11 cellular contexts compared by ENCODE assay signal in genomic region chr15:73630030-73630429, GRCh38. TPM values are rescaled to one million over a fixed set of nuclear protein-coding genes. Genes with fewer than 3 reads are reported as not detected.
DNase-seq lines count a peak whose midpoint lies in the region; ATAC-seq, FAIRE-seq and TF ChIP-seq lines count a peak whose summit lies in the region.
"Had no signal": no experiment of that assay in that cellular context is flagged by ENCODE, and none has a peak within 500 bp of the region (broad histone marks: within the 10 kb centered on the region; RNA-seq: fewer than 3 reads in every experiment).

No MANE protein-coding gene starts in this region.

- H3K4me1 ChIP-seq in ACC112 (ENCODE audit: control insufficient read depth, insufficient read depth, low read length, unreplicated experiment): peaks cover 53% of the 10 kb centered on the region
- peaks cover 61% of the 10 kb centered on the region for H3K4me1 ChIP-seq in HUES64 (ENCODE audit: insufficient read depth, low read length)
- peaks cover 22% of the 10 kb centered on the region for H3K4me1 ChIP-seq in GM12878 (ENCODE audit: control insufficient read depth, insufficient read depth, low read length)
- H3K4me1 ChIP-seq in mesenchymal stem cell (ENCODE audit: control insufficient read depth, insufficient read depth, low read depth, low read length): peaks cover 10% of the 10 kb centered on the region

- peak overlapping the region; percentile 94 for H3K4me2 ChIP-seq in GM12878 (ENCODE audit: control insufficient read depth, insufficient read depth)
- no peak overlapping the region for H3K4me2 ChIP-seq in mesenchymal stem cell (ENCODE audit: low read length, poor library complexity, severe bottlenecking)

- SMC1A ChIA-PET in GM12878 (lab: Charles Lee; ENCODE audit: uncharacterized antibody, unreplicated experiment): interaction anchor here (1.0 to 8.3 kb wide), 4 partner anchors 10 to 69 kb away, joined by 4 to 89 read pairs (median 20); no protein-coding TSS in a partner anchor

- no peaks in the 10 kb centered on the region for H3K27me3 Mint-ChIP-seq in activated T-cell treated with anti-CD3 and anti-CD28 coated beads, Interleukin-2, amount 50 U/mL, for 72 hours (ENCODE audit: low read depth)

- no peak overlapping the region for H3K14ac ChIP-seq in mesenchymal stem cell (ENCODE audit: low read length in 2 of 2)

- H4K20me1 ChIP-seq in GM12878 (ENCODE audit: control insufficient read depth, insufficient read depth): no peaks in the 10 kb centered on the region

- TF ChIP-seq CTCF in GM12878 (IDR thresholded peaks at IDR 0.05 in 2 of 3, conservative IDR thresholded peaks at IDR 0.05 in 1 of 3; ENCODE audit: control insufficient read depth in 2 of 3, extremely low read depth in 1 of 3, insufficient read depth in 1 of 3, low read depth in 3 of 3, low read length in 3 of 3): no peak

- H3K4me1 Mint-ChIP-seq in activated T-cell treated with anti-CD3 and anti-CD28 coated beads, Interleukin-2, amount 50 U/mL, for 72 hours (ENCODE audit: low read depth): peaks cover 61% of the 10 kb centered on the region

- no peak for DNase-seq in GM12878 (ENCODE audit: low read depth, low spot score)
- peak; percentile 32 for DNase-seq in mesenchymal stem cell
- DNase-seq in activated T-cell treated with anti-CD3 and anti-CD28 coated beads, Interleukin-2, amount 50 U/mL, for 72 hours: no peak
- no peak for DNase-seq in HK-2 (ENCODE audit: unreplicated experiment)
- no peak for DNase-seq in HuH-7 (ENCODE audit: low spot score)
- DNase-seq: BE2C, posterior cingulate gyrus had no signal

- BruUV-seq in GM12878 (replicated peaks; lab: Mats Ljungman, UMichigan): no TSS peak

- H2BK12ac ChIP-seq in mesenchymal stem cell (ENCODE audit: low read length in 2 of 2): no peak overlapping the region

- POLR2A ChIA-PET in GM12878 (lab: Charles Lee): interaction anchor here (0.8 to 2.6 kb wide), 4 partner anchors 7 to 26 kb away, joined by 3 to 12 read pairs (median 4); no protein-coding TSS in a partner anchor

- no peak overlapping the region for H2BK5ac ChIP-seq in mesenchymal stem cell (ENCODE audit: low read depth, low read length, poor library complexity, severe bottlenecking)

- no peak for ATAC-seq in GM12878
- no peak for ATAC-seq in activated T-cell treated with anti-CD3 and anti-CD28 coated beads, Interleukin-2, amount 50 U/mL, for 72 hours (replicated peaks in 1 of 2)
- no peak for ATAC-seq in HG02981 (IDR thresholded peaks at IDR 0.05; ENCODE audit: unreplicated experiment)

- in situ Hi-C loops in GM12878 (cut with MboI): loop anchor here (10.0 kb wide), 1 partner anchor 845 kb away; the partner anchor contains the start of gene ADPGK

- CTCF ChIA-PET in GM12878 (lab: Yijun Ruan, JAX): interaction anchor here (1.1 to 13.2 kb wide), 5 partner anchors 11 to 70 kb away, joined by 4 to 250 read pairs (median 197); no protein-coding TSS in a partner anchor

- H3K9me3 Mint-ChIP-seq in activated T-cell treated with anti-CD3 and anti-CD28 coated beads, Interleukin-2, amount 50 U/mL, for 72 hours: no peaks in the 10 kb centered on the region

- H3K27ac ChIP-seq in ACC112 (ENCODE audit: low read depth, low read length) (peak overlapping the region; percentile 6; the same call in 1 of the 2 replicates), HUES64 (ENCODE audit: low read depth, low read length) (peak overlapping the region; percentile 16; the same call in 1 of the 2 replicates), GM12878 (ENCODE audit: control insufficient read depth, insufficient read depth) (no peak overlapping the region), mesenchymal stem cell (ENCODE audit: low read length, poor library complexity, severe bottlenecking) (no peak overlapping the region)

- H3K36me3 ChIP-seq in ACC112 (ENCODE audit: insufficient read depth, low read length): no peaks in the 10 kb centered on the region
- H3K36me3 ChIP-seq in HUES64 (ENCODE audit: insufficient read depth, low read length): no peaks in the 10 kb centered on the region
- H3K36me3 ChIP-seq in GM12878 (ENCODE audit: control insufficient read depth in 2 of 2, insufficient read depth in 2 of 2, low read length in 1 of 2): no peaks in the 10 kb centered on the region
- H3K36me3 ChIP-seq in mesenchymal stem cell (ENCODE audit: control insufficient read depth in 1 of 2, insufficient read depth in 2 of 2, low read depth in 1 of 2, low read length in 2 of 2): no peaks in the 10 kb centered on the region
- H3K36me3 ChIP-seq: BE2C had no signal

- no peak overlapping the region for H3K27ac Mint-ChIP-seq in activated T-cell treated with anti-CD3 and anti-CD28 coated beads, Interleukin-2, amount 50 U/mL, for 72 hours

- peaks cover 0 to 2% of the 10 kb centered on the region in 2 donors for H3K36me3 Mint-ChIP-seq in activated T-cell treated with anti-CD3 and anti-CD28 coated beads, Interleukin-2, amount 50 U/mL, for 72 hours (ENCODE audit: insufficient read depth in 2 of 2)
- H3K36me3 Mint-ChIP-seq: IgD-negative memory B cell had no signal

- TF ChIP-seq RAD21 in GM12878 (IDR thresholded peaks at IDR 0.05; ENCODE audit: insufficient read depth, low read depth, low read length): no peak

- H3K27me3 ChIP-seq in ACC112 (ENCODE audit: insufficient read depth, low read length): no peaks in the 10 kb centered on the region
- no peaks in the 10 kb centered on the region for H3K27me3 ChIP-seq in HUES64 (ENCODE audit: insufficient read depth, low read length)
- H3K27me3 ChIP-seq in GM12878 (replicated peaks in 1 of 2; ENCODE audit: control insufficient read depth in 2 of 2, insufficient read depth in 2 of 2, low read length in 1 of 2): no peaks in the 10 kb centered on the region
- no peaks in the 10 kb centered on the region for H3K27me3 ChIP-seq in mesenchymal stem cell (ENCODE audit: control insufficient read depth in 1 of 2, insufficient read depth in 1 of 2, low read length in 2 of 2)
- H3K27me3 ChIP-seq: BE2C had no signal

- no peak for TF ChIP-seq POLR2A in GM12878 (IDR thresholded peaks at IDR 0.05; ENCODE audit: low read depth, low read length)

- H4K8ac ChIP-seq in mesenchymal stem cell (ENCODE audit: low read length): no peak overlapping the region

- FAIRE-seq in GM12878 (lab: Jason Lieb, UNC): no peak

- RAD21 ChIA-PET in GM12878 (lab: Charles Lee; ENCODE audit: unreplicated experiment): interaction anchor here (0.9 to 3.7 kb wide), 5 partner anchors 11 to 70 kb away, joined by 3 to 21 read pairs (median 7); no protein-coding TSS in a partner anchor

- H2BK120ac ChIP-seq in mesenchymal stem cell (ENCODE audit: low read depth, low read length): no peak overlapping the region

- intact Hi-C loops in GM12878 (cut with micrococcal nuclease; ENCODE audit: unreplicated experiment): no loop called here

- H3K18ac ChIP-seq in mesenchymal stem cell (ENCODE audit: low read depth in 1 of 2, low read length in 2 of 2): no peak overlapping the region

- no peaks in the 10 kb centered on the region for H3K79me1 ChIP-seq in mesenchymal stem cell (replicated peaks; ENCODE audit: low read length, poor library complexity, severe bottlenecking)

- no peak overlapping the region for H2AK5ac ChIP-seq in mesenchymal stem cell (ENCODE audit: low read length, severe bottlenecking)

- WGBS in HUES64: 55% methylated on average over 2 of the region's 2 CpGs
- 48% methylated on average over 2 of the region's 2 CpGs for WGBS in GM12878 (ENCODE audit: insufficient coverage, insufficient replicate concordance, low lambda C conversion rate, missing lambda C conversion rate)
- 60% methylated on average over 1 of the region's 2 CpGs for WGBS in mesenchymal stem cell

- peak overlapping the region in 1 of 2 donors; percentile 88 for H3K4me3 Mint-ChIP-seq in activated T-cell treated with anti-CD3 and anti-CD28 coated beads, Interleukin-2, amount 50 U/mL, for 72 hours

- H3K79me2 ChIP-seq in ACC112 (ENCODE audit: control insufficient read depth, insufficient read depth, low read length, unreplicated experiment): peaks cover 77% of the 10 kb centered on the region
- H3K79me2 ChIP-seq in GM12878 (ENCODE audit: control insufficient read depth, insufficient read depth, low read length): peaks cover 77% of the 10 kb centered on the region

- H3K23ac ChIP-seq in mesenchymal stem cell (ENCODE audit: low read length in 2 of 2): no peak overlapping the region

- no peak overlapping the region for H2BK15ac ChIP-seq in mesenchymal stem cell (ENCODE audit: low read depth, poor library complexity, severe bottlenecking)

- H3K9ac ChIP-seq in HUES64 (ENCODE audit: low read depth, low read length) (no peak overlapping the region), GM12878 (ENCODE audit: control insufficient read depth, insufficient read depth, low read length) (no peak overlapping the region), mesenchymal stem cell (ENCODE audit: low read length) (peak overlapping the region; percentile 91)

- TF ChIP-seq EP300 in GM12878 (IDR thresholded peaks at IDR 0.05; ENCODE audit: borderline replicate concordance in 1 of 2, control insufficient read depth in 1 of 2, low read depth in 2 of 2, low read length in 2 of 2): no peak

- H3K9me3 ChIP-seq in HUES64 (ENCODE audit: insufficient read depth, low read depth, low read length) (no peaks in the 10 kb centered on the region), GM12878 (replicated peaks; ENCODE audit: control insufficient read depth, insufficient read depth, low read length) (no peaks in the 10 kb centered on the region), mesenchymal stem cell (ENCODE audit: control insufficient read depth, low read length) (no peaks in the 10 kb centered on the region)
- H3K9me3 ChIP-seq: BE2C had no signal

- H2AFZ ChIP-seq in ACC112 (ENCODE audit: low read length, unreplicated experiment): no peak overlapping the region
- H2AFZ ChIP-seq in GM12878 (ENCODE audit: control insufficient read depth, low read depth, low read length): no peak overlapping the region
- no peak overlapping the region for H2AFZ ChIP-seq in mesenchymal stem cell (ENCODE audit: low read depth, low read length)

- H3K4ac ChIP-seq in mesenchymal stem cell (ENCODE audit: low read depth in 1 of 2, low read length in 2 of 2): no peak overlapping the region

- H3K4me3 ChIP-seq in ACC112 (ENCODE audit: low read depth, low read length) (peak overlapping the region; percentile 88), HUES64 (ENCODE audit: low read length) (no peak overlapping the region), GM12878 (peak overlapping the region; percentile 92), mesenchymal stem cell (ENCODE audit: insufficient read depth in 1 of 2, low read depth in 1 of 2, low read length in 2 of 2) (peak overlapping the region in 1 of 2 experiments; percentile 81)

- no peak overlapping the region for H4K91ac ChIP-seq in mesenchymal stem cell (ENCODE audit: low read length)

RNA-seq across cellular contexts. Expression of gene NPTN, which starts 3.2 kb away (rescaled TPM):
- 99.4 TPM for polyA plus RNA-seq in HUES64 (2013, experiment 1 of 2)
- polyA plus RNA-seq in HUES64 (2013, experiment 2 of 2): 94.5 TPM
- total RNA-seq in GM12878 (2013; cell fraction: nucleolus; rRNA removed): 77.3 and 80.7 TPM in 2 replicates
- total RNA-seq in GM12878 (2014; rRNA removed) (36.9 and 38.0 TPM in 2 replicates), GM12878 (2014; rRNA removed; fragmentation: Illumina TruSeq; extraction: Trizol) (41.0 and 45.6 TPM in 2 replicates), GM12878 (2021) (40.7 and 42.5 TPM in 2 replicates)
- polyA plus RNA-seq in GM12878 (2011; ENCODE audit: low read depth): 21.6 TPM
- polyA plus RNA-seq in GM12878 (2011; rRNA removed) (43.4 and 53.8 TPM in 2 replicates), GM12878 (2014; fragmentation: Illumina TruSeq; extraction: Trizol) (79.1 and 84.8 TPM in 2 replicates), GM12878 (2014; fragmentation: Nextera tagmentation; extraction: Ambion mirVana) (10 to 100 TPM; 17.8 to 21.9 TPM), GM12878 (2014; rRNA removed) (33.7 and 35.4 TPM in 2 replicates), GM12878 (2016; fragmentation: Nextera tagmentation; extraction: Ambion mirVana) (10 to 100 TPM; 45.7 to 48.1 TPM)
- 30.8 and 37.2 TPM in 2 replicates for polyA plus RNA-seq in GM12878 (2011; cell fraction: cytosol; rRNA removed)
- 56.9 and 67.2 TPM in 2 replicates for polyA plus RNA-seq in GM12878 (2011; cell fraction: nucleus; rRNA removed)
- polyA plus RNA-seq in GM12878 (2012): 27.7 and 36.8 TPM in 2 replicates
- 33.4 and 39.0 TPM in 2 replicates for polyA minus RNA-seq in GM12878 (2011; rRNA and poly(A)+ RNA removed)
- 11.6 and 19.0 TPM in 2 replicates for polyA minus RNA-seq in GM12878 (2011; cell fraction: cytosol; rRNA and poly(A)+ RNA removed)
- polyA minus RNA-seq in GM12878 (2011; cell fraction: nucleus; rRNA and poly(A)+ RNA removed): 32.8 and 49.5 TPM in 2 replicates
- 177 TPM for polyA plus RNA-seq in mesenchymal stem cell (2013, experiment 1 of 2)
- polyA plus RNA-seq in mesenchymal stem cell (2013, experiment 2 of 2): 174 TPM
- total RNA-seq in activated T-cell treated with anti-CD3 and anti-CD28 coated beads, Interleukin-2, amount 50 U/mL, for 72 hours: 10 to 100 TPM; 31.6 to 51.0 TPM

RNA-seq across cellular contexts. Expression of gene CD276, which starts 54.2 kb away (rescaled TPM):
- 148 TPM for polyA plus RNA-seq in HUES64 (2013, experiment 1 of 2)
- 165 TPM for polyA plus RNA-seq in HUES64 (2013, experiment 2 of 2)
- total RNA-seq in GM12878 (2013; cell fraction: nucleolus; rRNA removed): 0.34 and 0.73 TPM in 2 replicates
- total RNA-seq in GM12878 (2014; rRNA removed): 1.0 and 1.8 TPM in 2 replicates
- total RNA-seq in GM12878 (2014; rRNA removed; fragmentation: Illumina TruSeq; extraction: Trizol): 0.41 and 0.67 TPM in 2 replicates
- 2.5 and 3.0 TPM in 2 replicates for total RNA-seq in GM12878 (2021)
- 2.0 TPM for polyA plus RNA-seq in GM12878 (2011; ENCODE audit: low read depth)
- 0.27 and 1.2 TPM in 2 replicates for polyA plus RNA-seq in GM12878 (2011; rRNA removed)
- polyA plus RNA-seq in GM12878 (2011; cell fraction: cytosol; rRNA removed): 1.3 and 1.6 TPM in 2 replicates
- polyA plus RNA-seq in GM12878 (2011; cell fraction: nucleus; rRNA removed): 3.9 and 4.6 TPM in 2 replicates
- polyA plus RNA-seq in GM12878 (2012): 3.3 and 4.4 TPM in 2 replicates
- polyA plus RNA-seq in GM12878 (2014; fragmentation: Illumina TruSeq; extraction: Trizol): 1.3 and 1.4 TPM in 2 replicates
- under 1 TPM; 0.11 to 0.20 TPM for polyA plus RNA-seq in GM12878 (2014; fragmentation: Nextera tagmentation; extraction: Ambion mirVana)
- polyA plus RNA-seq in GM12878 (2014; rRNA removed): 1.3 TPM in 2 replicates
- 1 to 10 TPM in 1 of 2 experiments, under 1 TPM in 1; 0.16 to 1.1 TPM for polyA plus RNA-seq in GM12878 (2016; fragmentation: Nextera tagmentation; extraction: Ambion mirVana)
- polyA minus RNA-seq in GM12878 (2011; rRNA and poly(A)+ RNA removed): 0.95 and 1.3 TPM in 2 replicates
- 0.62 and 3.5 TPM in 2 replicates for polyA minus RNA-seq in GM12878 (2011; cell fraction: cytosol; rRNA and poly(A)+ RNA removed)
- 0.60 and 1.8 TPM in 2 replicates for polyA minus RNA-seq in GM12878 (2011; cell fraction: nucleus; rRNA and poly(A)+ RNA removed)
- polyA plus RNA-seq in mesenchymal stem cell (2013, experiment 1 of 2): 490 TPM
- 486 TPM for polyA plus RNA-seq in mesenchymal stem cell (2013, experiment 2 of 2)
- total RNA-seq in activated T-cell treated with anti-CD3 and anti-CD28 coated beads, Interleukin-2, amount 50 U/mL, for 72 hours: 1 to 10 TPM in 1 of 2 donors, under 1 TPM in 1; 0.67 to 2.8 TPM
- polyA plus RNA-seq: IgD-negative memory B cell had no signal

Comparison
In these comparisons a context has a peak if more than half of its experiments do, and no peak if none do; other contexts are left out.
1. H3K27ac ChIP-seq: peak in ACC112 (single experiment) and HUES64 (single experiment); none in GM12878 (single experiment) and mesenchymal stem cell (single experiment).